Comparison of ENCODE assay signal across 11 cellular contexts in genomic region chr14:77111021-77111420, GRCh38. TPM values are rescaled to one million over a fixed set of nuclear protein-coding genes. Genes with fewer than 3 reads are reported as not detected.
DNase-seq lines count a peak whose midpoint lies in the region; ATAC-seq and TF ChIP-seq lines count a peak whose summit lies in the region.
"Had no signal": no experiment of that assay in that cellular context is flagged by ENCODE, and none has a peak within 500 bp of the region (broad histone marks: within the 10 kb centered on the region; RNA-seq: fewer than 3 reads in every experiment).

No MANE protein-coding gene starts in this region.

- no peak for TF ChIP-seq CTCF in sigmoid colon (IDR thresholded peaks at IDR 0.05)

- peaks cover 0 to 59% (median 44%) of the 10 kb centered on the region in 4 donors for H3K4me1 ChIP-seq in sigmoid colon

- ATAC-seq in natural killer cell treated with Interleukin-12 subunit alpha and Interleukin-12 subunit beta and Interleukin-15 and Interleukin-18, amount 100 ng/mL, for 72 hours = no peak
- ATAC-seq: activated CD4-positive, CD25-positive, alpha-beta regulatory T cell treated with anti-CD3 and anti-CD28 coated beads, Interleukin-2, amount 50 U/mL, for 24 hours had no signal

- H3K36me3 ChIP-seq in H7 (replicated peaks; ENCODE audit: control insufficient read depth, insufficient read depth, low read length) = peaks cover 12% of the 10 kb centered on the region
- H3K36me3 ChIP-seq in sigmoid colon = peaks cover 16 to 90% (median 41%) of the 10 kb centered on the region in 4 donors

- peaks cover 15% of the 10 kb centered on the region for H3K36me3 Mint-ChIP-seq in natural killer cell treated with Interleukin-12 subunit alpha and Interleukin-12 subunit beta and Interleukin-15 and Interleukin-18, amount 100 ng/mL, for 72 hours

- H3K9me3 Mint-ChIP-seq in natural killer cell treated with Interleukin-12 subunit alpha and Interleukin-12 subunit beta and Interleukin-15 and Interleukin-18, amount 100 ng/mL, for 72 hours = no peaks in the 10 kb centered on the region

- no peak for TF ChIP-seq POLR2A in sigmoid colon (IDR thresholded peaks at IDR 0.05)

- peak overlapping the region; percentile 54 to 79 (median 68) for H3K27ac ChIP-seq in sigmoid colon
- H3K27ac ChIP-seq: BLaER1 treated with 17β-estradiol and CSF1 and Interleukin-3, amounts not matched to agents 10 nM and 100 nM had no signal

- 77 to 79% methylated on average over 5 of the region's 5 CpGs for WGBS in sigmoid colon, 2 donors

- no peak overlapping the region for H3K4me3 Mint-ChIP-seq in natural killer cell treated with Interleukin-12 subunit alpha and Interleukin-12 subunit beta and Interleukin-15 and Interleukin-18, amount 100 ng/mL, for 72 hours

- intact Hi-C loops in sigmoid colon (cut with DNase I) = no loop called here

- peak; percentile 75 for DNase-seq in H7
- DNase-seq in dermis blood vessel endothelial cell = peak; percentile 60
- DNase-seq in iPS-NIHi7 (ENCODE audit: extremely low spot score) = peak; percentile 79
- peak; percentile 70 for DNase-seq in sigmoid colon
- no peak for DNase-seq in NCI-H1436 (lab: John Stamatoyannopoulos, UW)
- DNase-seq in stimulated activated naive CD4-positive, alpha-beta T cell treated with Interleukin-2 at 50 U/mL for 16 hours (lab: John Stamatoyannopoulos, UW) = no peak
- DNase-seq in natural killer cell treated with Interleukin-12 subunit alpha and Interleukin-12 subunit beta and Interleukin-15 and Interleukin-18, amount 100 ng/mL, for 72 hours (ENCODE audit: low spot score) = no peak
- DNase-seq in RPMI8226 = no peak
- DNase-seq: stimulated activated CD4-positive, alpha-beta T cell treated with anti-CD3 and anti-CD28 coated beads, Interleukin-2, amount 100 ng/mL, for 48 hours had no signal

- no peak overlapping the region for H3K27ac Mint-ChIP-seq in natural killer cell treated with Interleukin-12 subunit alpha and Interleukin-12 subunit beta and Interleukin-15 and Interleukin-18, amount 100 ng/mL, for 72 hours

- no peaks in the 10 kb centered on the region for H3K27me3 Mint-ChIP-seq in natural killer cell treated with Interleukin-12 subunit alpha and Interleukin-12 subunit beta and Interleukin-15 and Interleukin-18, amount 100 ng/mL, for 72 hours

- H3K4me3 ChIP-seq in H7 (ENCODE audit: insufficient read depth, low read depth, low read length) (no peak overlapping the region), sigmoid colon (peak overlapping the region in 1 of 4 donors; percentile 12)
- H3K4me3 ChIP-seq: BLaER1 treated with 17β-estradiol and CSF1 and Interleukin-3, amounts not matched to agents 10 nM and 100 nM had no signal

- H3K27me3 ChIP-seq in H7 (ENCODE audit: control insufficient read depth, insufficient read depth, low read length) (no peaks in the 10 kb centered on the region), sigmoid colon (no peaks in the 10 kb centered on the region)
- H3K27me3 ChIP-seq: BLaER1 treated with 17β-estradiol and CSF1 and Interleukin-3, amounts not matched to agents 10 nM and 100 nM had no signal

- H3K4me1 Mint-ChIP-seq in natural killer cell treated with Interleukin-12 subunit alpha and Interleukin-12 subunit beta and Interleukin-15 and Interleukin-18, amount 100 ng/mL, for 72 hours (ENCODE audit: low read depth in 2 of 2) = no peaks in the 10 kb centered on the region

- peak in 1 of 4 donors; percentile 25 for TF ChIP-seq EP300 in sigmoid colon (IDR thresholded peaks at IDR 0.05)

- no peaks in the 10 kb centered on the region for H3K9me3 ChIP-seq in sigmoid colon
- H3K9me3 ChIP-seq: BLaER1 treated with 17β-estradiol and CSF1 and Interleukin-3, amounts not matched to agents 10 nM and 100 nM had no signal

RNA-seq across cellular contexts. Expression of gene CIPC, which starts 13.0 kb away (rescaled TPM):
- 18.7 and 22.3 TPM in 2 replicates for total RNA-seq in H7 (2014; rRNA removed; shearing (Covaris generic))
- total RNA-seq in dermis blood vessel endothelial cell (13.5 and 14.1 TPM in 2 replicates), sigmoid colon (10 to 100 TPM; 59.7 to 96.1 (median 77.7) TPM)
- 10 to 100 TPM; 14.8 to 21.0 (median 18.0) TPM for polyA plus RNA-seq in sigmoid colon
- 10 to 100 TPM; 11.8 to 19.6 TPM for total RNA-seq in natural killer cell treated with Interleukin-12 subunit alpha and Interleukin-12 subunit beta and Interleukin-15 and Interleukin-18, amount 100 ng/mL, for 72 hours

RNA-seq across cellular contexts. Expression of gene ZDHHC22, which starts 30.6 kb away (rescaled TPM):
- total RNA-seq in H7 (2014; rRNA removed; shearing (Covaris generic)) = 8.9 and 11.6 TPM in 2 replicates
- total RNA-seq in dermis blood vessel endothelial cell = not detected in 2 replicates
- total RNA-seq in sigmoid colon = 1 to 10 TPM in 2 of 4 donors, under 1 TPM in 2; 0.49 to 1.9 (median 1.0) TPM
- under 1 TPM in 1 of 3 donors, not detected in 2; 0.67 TPM for polyA plus RNA-seq in sigmoid colon
- not detected for total RNA-seq in natural killer cell treated with Interleukin-12 subunit alpha and Interleukin-12 subunit beta and Interleukin-15 and Interleukin-18, amount 100 ng/mL, for 72 hours

Comparison
In these comparisons a context has a peak if more than half of its experiments do, and no peak if none do; other contexts are left out.
1. DNase-seq: peak in H7 (single experiment), dermis blood vessel endothelial cell (single experiment), iPS-NIHi7 (single experiment) and sigmoid colon (single experiment); none in NCI-H1436 (single experiment), stimulated activated naive CD4-positive, alpha-beta T cell treated with Interleukin-2 at 50 U/mL for 16 hours (single experiment), natural killer cell treated with Interleukin-12 subunit alpha and Interleukin-12 subunit beta and Interleukin-15 and Interleukin-18, amount 100 ng/mL, for 72 hours (single experiment) and RPMI8226 (single experiment).